In genomic region chr19:58566989-58567388, GRCh38 we compare ENCODE assay signal across 27 cellular contexts.
"Had no signal": no experiment of that assay in that cellular context is flagged by ENCODE, and none has a peak within 500 bp of the region (broad histone marks: within the 10 kb centered on the region; RNA-seq: fewer than 3 reads in every experiment).

No MANE protein-coding gene starts in this region.

- H3K27me3 Mint-ChIP-seq: activated CD4-positive, alpha-beta memory T cell treated with anti-CD3 and anti-CD28 coated beads, Interleukin-2, amount 10 ng/mL, durations not matched to agents 7 days and 5 days; activated CD4-positive, alpha-beta T cell treated with anti-CD3 and anti-CD28 coated beads, Interleukin-2, amount 10 ng/mL, durations not matched to agents 7 days and 5 days; brain; stimulated activated naive B cell treated with anti-CD40 and anti-IgM and Interleukin-4, amounts not matched to agents 10 μg/mL and 1 μg/mL and 100 μg/mL, for 72 hours had no signal

- H3K4me3 ChIP-seq: cardiac muscle cell, coronary artery, gastroesophageal sphincter, hepatocyte, psoas muscle, smooth muscle cell, suprapubic skin, tibial artery had no signal

- H3K79me2 ChIP-seq: parathyroid adenoma had no signal

- H3K36me3 Mint-ChIP-seq: brain had no signal

- H2AFZ ChIP-seq: hepatocyte, parathyroid adenoma had no signal

- H3K27ac ChIP-seq: cardiac muscle cell, coronary artery, gastroesophageal sphincter, hepatocyte, parathyroid adenoma, psoas muscle, suprapubic skin, tibial artery had no signal

- H3K4me2 ChIP-seq: hepatocyte, smooth muscle cell had no signal

- H3K9me3 Mint-ChIP-seq: activated CD4-positive, alpha-beta memory T cell treated with anti-CD3 and anti-CD28 coated beads, Interleukin-2, amount 10 ng/mL, durations not matched to agents 7 days and 5 days; activated CD4-positive, alpha-beta T cell treated with anti-CD3 and anti-CD28 coated beads, Interleukin-2, amount 10 ng/mL, durations not matched to agents 7 days and 5 days; activated naive CD4-positive, alpha-beta T cell treated with anti-CD3 and anti-CD28 coated beads, Interleukin-2, amount 50 U/mL, for 72 hours; activated T-helper 1 cell treated with anti-CD3 and anti-CD28 coated beads, Interleukin-12 subunit alpha, Interleukin-12 subunit beta, Interleukin-2, Interleukin-4 antibody, amounts not matched to agents 30 ng/mL and 10 ng/mL and 1 ng/mL, durations not matched to agents 14 hours and 24 hours and 36 hours; brain; nephron progenitor cell; WTC11 had no signal

- H3K36me3 ChIP-seq: cardiac muscle cell had no signal

- H3K27ac Mint-ChIP-seq: activated CD4-positive, alpha-beta memory T cell treated with anti-CD3 and anti-CD28 coated beads, Interleukin-2, amount 10 ng/mL, durations not matched to agents 7 days and 5 days; activated CD4-positive, alpha-beta T cell treated with anti-CD3 and anti-CD28 coated beads, Interleukin-2, amount 10 ng/mL, durations not matched to agents 7 days and 5 days; activated T-helper 1 cell treated with anti-CD3 and anti-CD28 coated beads, Interleukin-12 subunit alpha, Interleukin-12 subunit beta, Interleukin-2, Interleukin-4 antibody, amounts not matched to agents 30 ng/mL and 10 ng/mL and 1 ng/mL, durations not matched to agents 14 hours and 24 hours and 36 hours; nephron progenitor cell; WTC11 had no signal

- DNase-seq: activated CD4-positive, alpha-beta memory T cell treated with anti-CD3 and anti-CD28 coated beads, Interleukin-2, amount 10 ng/mL, durations not matched to agents 7 days and 5 days; activated CD4-positive, alpha-beta T cell treated with anti-CD3 and anti-CD28 coated beads for 1 hour; activated CD4-positive, alpha-beta T cell treated with anti-CD3 and anti-CD28 coated beads, Interleukin-2, amount 10 ng/mL, durations not matched to agents 7 days and 5 days; activated effector memory CD4-positive, alpha-beta T cell treated with anti-CD3 and anti-CD28 coated beads, Interleukin-2, amount 50 U/mL, for 16 hours; anterior cingulate cortex; cerebellar nuclear complex; islet precursor cell; left cardiac atrium; left ventricle myocardium superior; nephron progenitor cell; stimulated activated CD4-positive, alpha-beta T cell treated with anti-CD3 and anti-CD28 coated beads, Interleukin-1b, Interleukin-23, amount 100 ng/mL, for 48 hours; stimulated activated CD4-positive, alpha-beta T cell treated with anti-CD3 and anti-CD28 coated beads, Interleukin-4, amount 100 ng/mL, for 4 hours; stimulated activated naive B cell treated with anti-CD40 and anti-IgM and Interleukin-4, amounts not matched to agents 10 μg/mL and 1 μg/mL and 100 μg/mL, for 72 hours; T-helper 2 cell had no signal

- ATAC-seq: activated naive CD4-positive, alpha-beta T cell treated with anti-CD3 and anti-CD28 coated beads, Interleukin-2, amount 50 U/mL, for 72 hours; gastroesophageal sphincter; left cardiac atrium; left ventricle myocardium superior; psoas muscle; stimulated activated naive B cell treated with anti-CD40 and anti-IgM and Interleukin-4, amounts not matched to agents 10 μg/mL and 1 μg/mL and 100 μg/mL, for 72 hours; WTC11 had no signal

- H3K9me3 ChIP-seq: gastroesophageal sphincter, psoas muscle, suprapubic skin, tibial artery had no signal

- H3K27me3 ChIP-seq: cardiac muscle cell, gastroesophageal sphincter, hepatocyte, suprapubic skin, tibial artery had no signal

- H3K4me3 Mint-ChIP-seq: activated CD4-positive, alpha-beta memory T cell treated with anti-CD3 and anti-CD28 coated beads, Interleukin-2, amount 10 ng/mL, durations not matched to agents 7 days and 5 days; activated CD4-positive, alpha-beta T cell treated with anti-CD3 and anti-CD28 coated beads, Interleukin-2, amount 10 ng/mL, durations not matched to agents 7 days and 5 days; activated T-helper 1 cell treated with anti-CD3 and anti-CD28 coated beads, Interleukin-12 subunit alpha, Interleukin-12 subunit beta, Interleukin-2, Interleukin-4 antibody, amounts not matched to agents 30 ng/mL and 10 ng/mL and 1 ng/mL, durations not matched to agents 14 hours and 24 hours and 36 hours; brain; nephron progenitor cell; stimulated activated naive B cell treated with anti-CD40 and anti-IgM and Interleukin-4, amounts not matched to agents 10 μg/mL and 1 μg/mL and 100 μg/mL, for 72 hours; WTC11 had no signal
